In the genomic region with DNA sequence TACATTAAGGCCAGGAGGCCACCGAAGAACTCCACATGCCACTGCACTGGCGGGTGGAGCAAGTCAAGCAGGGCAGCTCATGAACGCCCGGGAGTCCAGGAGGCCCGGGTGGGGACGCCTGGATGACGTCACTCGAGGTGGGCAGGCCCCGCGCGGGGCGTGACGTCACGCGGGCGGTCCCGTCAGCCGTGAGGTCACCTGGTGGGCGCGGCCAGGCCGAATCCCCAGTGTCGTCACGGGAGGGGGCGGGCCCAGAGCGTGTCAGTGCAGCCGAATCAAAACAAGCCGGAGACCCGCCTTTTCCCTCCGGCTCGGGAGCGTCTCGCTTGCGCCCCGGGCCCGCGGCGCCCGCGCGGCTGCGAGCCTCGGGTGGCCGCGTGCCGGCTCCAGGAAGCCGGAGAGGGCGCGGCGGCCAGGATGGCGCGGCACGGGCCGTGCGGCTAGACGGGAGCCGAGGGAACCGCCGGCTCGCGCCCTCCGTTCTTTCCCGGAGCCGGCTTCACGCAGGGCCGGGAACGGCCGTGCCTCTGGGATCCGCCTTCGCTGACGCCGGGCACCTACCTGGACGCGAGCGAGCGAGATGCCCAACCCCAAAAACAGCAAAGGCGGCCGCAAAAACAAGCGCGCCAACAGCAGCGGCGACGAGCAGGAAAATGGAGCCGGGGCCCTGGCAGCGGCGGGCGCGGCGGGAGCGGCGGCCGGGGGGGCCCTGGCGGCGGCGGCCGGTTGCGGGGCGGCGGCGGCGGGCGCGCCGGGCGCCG, we compare ENCODE assay signal across 1 cellular context.
A peak's percentile ranks its signal among the peaks of the same experiment; 100 is the strongest.
TF ChIP-seq lines count a peak whose summit lies in the region.

A gene with protein sequence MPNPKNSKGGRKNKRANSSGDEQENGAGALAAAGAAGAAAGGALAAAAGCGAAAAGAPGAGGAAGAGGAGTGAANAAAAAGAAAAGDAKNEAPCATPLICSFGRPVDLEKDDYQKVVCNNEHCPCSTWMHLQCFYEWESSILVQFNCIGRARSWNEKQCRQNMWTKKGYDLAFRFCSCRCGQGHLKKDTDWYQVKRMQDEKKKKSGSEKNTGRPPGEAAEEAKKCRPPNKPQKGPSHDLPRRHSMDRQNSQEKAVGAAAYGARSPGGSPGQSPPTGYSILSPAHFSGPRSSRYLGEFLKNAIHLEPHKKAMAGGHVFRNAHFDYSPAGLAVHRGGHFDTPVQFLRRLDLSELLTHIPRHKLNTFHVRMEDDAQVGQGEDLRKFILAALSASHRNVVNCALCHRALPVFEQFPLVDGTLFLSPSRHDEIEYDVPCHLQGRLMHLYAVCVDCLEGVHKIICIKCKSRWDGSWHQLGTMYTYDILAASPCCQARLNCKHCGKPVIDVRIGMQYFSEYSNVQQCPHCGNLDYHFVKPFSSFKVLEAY (plus strand): TSS at position 264 of the 761 bp plus-strand sequence. CDS start 317 bp downstream, at position 581.

TF ChIP-seq in HEK293, 187 proteins besides CTCF, POLR2A, EP300 and RAD21 (continued from another document):
- TF ChIP-seq, protein P1, sequence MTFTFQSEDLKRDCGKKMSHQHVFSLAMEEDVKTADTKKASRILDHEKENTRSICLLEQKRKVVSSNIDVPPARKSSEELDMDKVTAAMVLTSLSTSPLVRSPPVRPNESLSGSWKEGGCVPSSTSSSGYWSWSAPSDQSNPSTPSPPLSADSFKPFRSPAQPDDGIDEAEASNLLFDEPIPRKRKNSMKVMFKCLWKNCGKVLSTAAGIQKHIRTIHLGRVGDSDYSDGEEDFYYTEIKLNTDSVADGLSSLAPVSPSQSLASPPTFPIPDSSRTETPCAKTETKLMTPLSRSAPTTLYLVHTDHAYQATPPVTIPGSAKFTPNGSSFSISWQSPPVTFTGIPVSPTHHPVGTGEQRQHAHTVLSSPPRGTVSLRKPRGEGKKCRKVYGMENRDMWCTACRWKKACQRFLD (tag by site-specific recombination; IDR thresholded peaks at IDR 0.05) = no peak
- TF ChIP-seq MZF1 (tag by site-specific recombination; IDR thresholded peaks at IDR 0.05; ENCODE audit: borderline replicate concordance) (no peak), OSR2 (tag by site-specific recombination; IDR thresholded peaks at IDR 0.05) (no peak), ZNF670 (tag by site-specific recombination; IDR thresholded peaks at IDR 0.05; ENCODE audit: low read depth) (no peak), ZNF843 (tag by site-specific recombination; IDR thresholded peaks at IDR 0.05) (peak; percentile 75), ZNF549 (tag by site-specific recombination; IDR thresholded peaks at IDR 0.05) (peak; percentile 41; the same call in 1 of the 2 replicates), ZNF610 (tag by site-specific recombination; IDR thresholded peaks at IDR 0.05; ENCODE audit: borderline replicate concordance) (peak; percentile 72; the same call in 1 of the 2 replicates), MEIS1 (CRISPR knock-in tag; IDR thresholded peaks at IDR 0.05; ENCODE audit: borderline replicate concordance) (no peak), ZNF623 (tag by site-specific recombination; IDR thresholded peaks at IDR 0.05) (no peak), KLF9 (tag by site-specific recombination; IDR thresholded peaks at IDR 0.05; ENCODE audit: low read depth) (peak; percentile 98), BCL11B (tag by site-specific recombination; IDR thresholded peaks at IDR 0.05; ENCODE audit: low read depth) (peak; percentile 48; the same call in 1 of the 2 replicates), ZNF544 (tag by site-specific recombination; IDR thresholded peaks at IDR 0.05) (no peak), ZNF10 (tag by site-specific recombination; IDR thresholded peaks at IDR 0.05) (no peak), ZNF560 (tag by site-specific recombination; IDR thresholded peaks at IDR 0.05; ENCODE audit: borderline replicate concordance) (no peak), ZNF311 (tag by site-specific recombination; IDR thresholded peaks at IDR 0.05; ENCODE audit: borderline replicate concordance) (no peak), ZNF76 (tag by site-specific recombination; IDR thresholded peaks at IDR 0.05; ENCODE audit: borderline replicate concordance, low read depth) (peak; percentile 57; the same call in 1 of the 2 replicates), ZNF654 (tag by site-specific recombination; IDR thresholded peaks at IDR 0.05; ENCODE audit: low read depth) (no peak), GFI1B (tag by site-specific recombination; IDR thresholded peaks at IDR 0.05) (peak; percentile 18; the same call in 1 of the 2 replicates)
- TF ChIP-seq, protein P2, sequence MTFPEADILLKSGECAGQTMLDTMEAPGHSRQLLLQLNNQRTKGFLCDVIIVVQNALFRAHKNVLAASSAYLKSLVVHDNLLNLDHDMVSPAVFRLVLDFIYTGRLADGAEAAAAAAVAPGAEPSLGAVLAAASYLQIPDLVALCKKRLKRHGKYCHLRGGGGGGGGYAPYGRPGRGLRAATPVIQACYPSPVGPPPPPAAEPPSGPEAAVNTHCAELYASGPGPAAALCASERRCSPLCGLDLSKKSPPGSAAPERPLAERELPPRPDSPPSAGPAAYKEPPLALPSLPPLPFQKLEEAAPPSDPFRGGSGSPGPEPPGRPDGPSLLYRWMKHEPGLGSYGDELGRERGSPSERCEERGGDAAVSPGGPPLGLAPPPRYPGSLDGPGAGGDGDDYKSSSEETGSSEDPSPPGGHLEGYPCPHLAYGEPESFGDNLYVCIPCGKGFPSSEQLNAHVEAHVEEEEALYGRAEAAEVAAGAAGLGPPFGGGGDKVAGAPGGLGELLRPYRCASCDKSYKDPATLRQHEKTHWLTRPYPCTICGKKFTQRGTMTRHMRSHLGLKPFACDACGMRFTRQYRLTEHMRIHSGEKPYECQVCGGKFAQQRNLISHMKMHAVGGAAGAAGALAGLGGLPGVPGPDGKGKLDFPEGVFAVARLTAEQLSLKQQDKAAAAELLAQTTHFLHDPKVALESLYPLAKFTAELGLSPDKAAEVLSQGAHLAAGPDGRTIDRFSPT (tag by site-specific recombination; IDR thresholded peaks at IDR 0.05) = peak; percentile 75
- TF ChIP-seq, protein P3, sequence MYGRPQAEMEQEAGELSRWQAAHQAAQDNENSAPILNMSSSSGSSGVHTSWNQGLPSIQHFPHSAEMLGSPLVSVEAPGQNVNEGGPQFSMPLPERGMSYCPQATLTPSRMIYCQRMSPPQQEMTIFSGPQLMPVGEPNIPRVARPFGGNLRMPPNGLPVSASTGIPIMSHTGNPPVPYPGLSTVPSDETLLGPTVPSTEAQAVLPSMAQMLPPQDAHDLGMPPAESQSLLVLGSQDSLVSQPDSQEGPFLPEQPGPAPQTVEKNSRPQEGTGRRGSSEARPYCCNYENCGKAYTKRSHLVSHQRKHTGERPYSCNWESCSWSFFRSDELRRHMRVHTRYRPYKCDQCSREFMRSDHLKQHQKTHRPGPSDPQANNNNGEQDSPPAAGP (tag by site-specific recombination; IDR thresholded peaks at IDR 0.05) = peak; percentile 98
- TF ChIP-seq, protein P4, sequence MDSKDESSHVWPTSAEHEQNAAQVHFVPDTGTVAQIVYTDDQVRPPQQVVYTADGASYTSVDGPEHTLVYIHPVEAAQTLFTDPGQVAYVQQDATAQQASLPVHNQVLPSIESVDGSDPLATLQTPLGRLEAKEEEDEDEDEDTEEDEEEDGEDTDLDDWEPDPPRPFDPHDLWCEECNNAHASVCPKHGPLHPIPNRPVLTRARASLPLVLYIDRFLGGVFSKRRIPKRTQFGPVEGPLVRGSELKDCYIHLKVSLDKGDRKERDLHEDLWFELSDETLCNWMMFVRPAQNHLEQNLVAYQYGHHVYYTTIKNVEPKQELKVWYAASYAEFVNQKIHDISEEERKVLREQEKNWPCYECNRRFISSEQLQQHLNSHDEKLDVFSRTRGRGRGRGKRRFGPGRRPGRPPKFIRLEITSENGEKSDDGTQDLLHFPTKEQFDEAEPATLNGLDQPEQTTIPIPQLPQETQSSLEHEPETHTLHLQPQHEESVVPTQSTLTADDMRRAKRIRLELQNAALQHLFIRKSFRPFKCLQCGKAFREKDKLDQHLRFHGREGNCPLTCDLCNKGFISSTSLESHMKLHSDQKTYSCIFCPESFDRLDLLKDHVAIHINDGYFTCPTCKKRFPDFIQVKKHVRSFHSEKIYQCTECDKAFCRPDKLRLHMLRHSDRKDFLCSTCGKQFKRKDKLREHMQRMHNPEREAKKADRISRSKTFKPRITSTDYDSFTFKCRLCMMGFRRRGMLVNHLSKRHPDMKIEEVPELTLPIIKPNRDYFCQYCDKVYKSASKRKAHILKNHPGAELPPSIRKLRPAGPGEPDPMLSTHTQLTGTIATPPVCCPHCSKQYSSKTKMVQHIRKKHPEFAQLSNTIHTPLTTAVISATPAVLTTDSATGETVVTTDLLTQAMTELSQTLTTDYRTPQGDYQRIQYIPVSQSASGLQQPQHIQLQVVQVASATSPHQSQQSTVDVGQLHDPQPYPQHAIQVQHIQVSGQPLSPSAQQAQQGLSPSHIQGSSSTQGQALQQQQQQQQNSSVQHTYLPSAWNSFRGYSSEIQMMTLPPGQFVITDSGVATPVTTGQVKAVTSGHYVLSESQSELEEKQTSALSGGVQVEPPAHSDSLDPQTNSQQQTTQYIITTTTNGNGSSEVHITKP (tag by site-specific recombination; IDR thresholded peaks at IDR 0.05) = peak; percentile 61
- TF ChIP-seq, protein P5, sequence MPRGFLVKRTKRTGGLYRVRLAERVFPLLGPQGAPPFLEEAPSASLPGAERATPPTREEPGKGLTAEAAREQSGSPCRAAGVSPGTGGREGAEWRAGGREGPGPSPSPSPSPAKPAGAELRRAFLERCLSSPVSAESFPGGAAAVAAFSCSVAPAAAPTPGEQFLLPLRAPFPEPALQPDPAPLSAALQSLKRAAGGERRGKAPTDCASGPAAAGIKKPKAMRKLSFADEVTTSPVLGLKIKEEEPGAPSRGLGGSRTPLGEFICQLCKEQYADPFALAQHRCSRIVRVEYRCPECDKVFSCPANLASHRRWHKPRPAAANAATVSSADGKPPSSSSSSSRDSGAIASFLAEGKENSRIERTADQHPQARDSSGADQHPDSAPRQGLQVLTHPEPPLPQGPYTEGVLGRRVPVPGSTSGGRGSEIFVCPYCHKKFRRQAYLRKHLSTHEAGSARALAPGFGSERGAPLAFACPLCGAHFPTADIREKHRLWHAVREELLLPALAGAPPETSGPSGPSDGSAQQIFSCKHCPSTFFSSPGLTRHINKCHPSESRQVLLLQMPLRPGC (tag by site-specific recombination; IDR thresholded peaks at IDR 0.05) = peak; percentile 76
- TF ChIP-seq, protein P6, sequence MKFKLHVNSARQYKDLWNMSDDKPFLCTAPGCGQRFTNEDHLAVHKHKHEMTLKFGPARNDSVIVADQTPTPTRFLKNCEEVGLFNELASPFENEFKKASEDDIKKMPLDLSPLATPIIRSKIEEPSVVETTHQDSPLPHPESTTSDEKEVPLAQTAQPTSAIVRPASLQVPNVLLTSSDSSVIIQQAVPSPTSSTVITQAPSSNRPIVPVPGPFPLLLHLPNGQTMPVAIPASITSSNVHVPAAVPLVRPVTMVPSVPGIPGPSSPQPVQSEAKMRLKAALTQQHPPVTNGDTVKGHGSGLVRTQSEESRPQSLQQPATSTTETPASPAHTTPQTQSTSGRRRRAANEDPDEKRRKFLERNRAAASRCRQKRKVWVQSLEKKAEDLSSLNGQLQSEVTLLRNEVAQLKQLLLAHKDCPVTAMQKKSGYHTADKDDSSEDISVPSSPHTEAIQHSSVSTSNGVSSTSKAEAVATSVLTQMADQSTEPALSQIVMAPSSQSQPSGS (tag by site-specific recombination; IDR thresholded peaks at IDR 0.05; ENCODE audit: low read depth) = peak; percentile 100
- TF ChIP-seq, protein P7, sequence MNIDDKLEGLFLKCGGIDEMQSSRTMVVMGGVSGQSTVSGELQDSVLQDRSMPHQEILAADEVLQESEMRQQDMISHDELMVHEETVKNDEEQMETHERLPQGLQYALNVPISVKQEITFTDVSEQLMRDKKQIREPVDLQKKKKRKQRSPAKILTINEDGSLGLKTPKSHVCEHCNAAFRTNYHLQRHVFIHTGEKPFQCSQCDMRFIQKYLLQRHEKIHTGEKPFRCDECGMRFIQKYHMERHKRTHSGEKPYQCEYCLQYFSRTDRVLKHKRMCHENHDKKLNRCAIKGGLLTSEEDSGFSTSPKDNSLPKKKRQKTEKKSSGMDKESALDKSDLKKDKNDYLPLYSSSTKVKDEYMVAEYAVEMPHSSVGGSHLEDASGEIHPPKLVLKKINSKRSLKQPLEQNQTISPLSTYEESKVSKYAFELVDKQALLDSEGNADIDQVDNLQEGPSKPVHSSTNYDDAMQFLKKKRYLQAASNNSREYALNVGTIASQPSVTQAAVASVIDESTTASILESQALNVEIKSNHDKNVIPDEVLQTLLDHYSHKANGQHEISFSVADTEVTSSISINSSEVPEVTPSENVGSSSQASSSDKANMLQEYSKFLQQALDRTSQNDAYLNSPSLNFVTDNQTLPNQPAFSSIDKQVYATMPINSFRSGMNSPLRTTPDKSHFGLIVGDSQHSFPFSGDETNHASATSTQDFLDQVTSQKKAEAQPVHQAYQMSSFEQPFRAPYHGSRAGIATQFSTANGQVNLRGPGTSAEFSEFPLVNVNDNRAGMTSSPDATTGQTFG (tag by site-specific recombination; IDR thresholded peaks at IDR 0.05; ENCODE audit: borderline replicate concordance) = no peak
- TF ChIP-seq, protein P8, sequence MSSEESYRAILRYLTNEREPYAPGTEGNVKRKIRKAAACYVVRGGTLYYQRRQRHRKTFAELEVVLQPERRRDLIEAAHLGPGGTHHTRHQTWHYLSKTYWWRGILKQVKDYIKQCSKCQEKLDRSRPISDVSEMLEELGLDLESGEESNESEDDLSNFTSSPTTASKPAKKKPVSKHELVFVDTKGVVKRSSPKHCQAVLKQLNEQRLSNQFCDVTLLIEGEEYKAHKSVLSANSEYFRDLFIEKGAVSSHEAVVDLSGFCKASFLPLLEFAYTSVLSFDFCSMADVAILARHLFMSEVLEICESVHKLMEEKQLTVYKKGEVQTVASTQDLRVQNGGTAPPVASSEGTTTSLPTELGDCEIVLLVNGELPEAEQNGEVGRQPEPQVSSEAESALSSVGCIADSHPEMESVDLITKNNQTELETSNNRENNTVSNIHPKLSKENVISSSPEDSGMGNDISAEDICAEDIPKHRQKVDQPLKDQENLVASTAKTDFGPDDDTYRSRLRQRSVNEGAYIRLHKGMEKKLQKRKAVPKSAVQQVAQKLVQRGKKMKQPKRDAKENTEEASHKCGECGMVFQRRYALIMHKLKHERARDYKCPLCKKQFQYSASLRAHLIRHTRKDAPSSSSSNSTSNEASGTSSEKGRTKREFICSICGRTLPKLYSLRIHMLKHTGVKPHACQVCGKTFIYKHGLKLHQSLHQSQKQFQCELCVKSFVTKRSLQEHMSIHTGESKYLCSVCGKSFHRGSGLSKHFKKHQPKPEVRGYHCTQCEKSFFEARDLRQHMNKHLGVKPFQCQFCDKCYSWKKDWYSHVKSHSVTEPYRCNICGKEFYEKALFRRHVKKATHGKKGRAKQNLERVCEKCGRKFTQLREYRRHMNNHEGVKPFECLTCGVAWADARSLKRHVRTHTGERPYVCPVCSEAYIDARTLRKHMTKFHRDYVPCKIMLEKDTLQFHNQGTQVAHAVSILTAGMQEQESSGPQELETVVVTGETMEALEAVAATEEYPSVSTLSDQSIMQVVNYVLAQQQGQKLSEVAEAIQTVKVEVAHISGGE (tag by site-specific recombination; conservative IDR thresholded peaks at IDR 0.05; ENCODE audit: low read depth) = no peak
